20 cellular contexts compared by ENCODE assay signal in the genomic region with DNA sequence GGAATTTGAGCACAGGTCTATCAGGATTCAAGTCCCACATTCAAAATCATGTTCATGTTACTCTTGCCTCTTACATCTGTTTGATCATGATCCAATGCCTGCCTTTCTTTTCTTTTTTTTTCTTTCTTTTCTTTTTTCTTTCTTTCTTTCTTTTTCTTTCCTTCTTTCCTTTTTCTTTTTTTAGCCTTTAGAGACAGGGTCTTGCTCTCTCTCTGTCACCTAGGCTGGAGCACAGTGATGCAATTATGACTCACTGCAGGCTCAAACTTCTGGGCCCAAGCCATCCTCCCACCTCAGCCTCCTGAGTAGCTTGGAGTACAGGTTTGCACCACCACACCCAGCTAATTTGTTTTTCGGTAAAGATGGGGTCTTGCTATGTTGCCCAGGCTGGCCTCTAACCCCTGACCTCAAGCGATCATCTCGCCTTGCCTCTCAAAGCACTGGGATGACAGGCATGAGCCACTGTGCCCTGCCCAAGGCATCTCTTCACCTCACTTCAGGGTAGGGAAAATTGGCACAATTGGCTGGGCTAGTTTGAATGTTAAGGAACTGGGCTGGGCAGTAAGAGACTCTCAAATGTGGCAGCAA.
DNase-seq lines count a peak whose midpoint lies in the region; ATAC-seq and TF ChIP-seq lines count a peak whose summit lies in the region.
"Had no signal": no experiment of that assay in that cellular context is flagged by ENCODE, and none has a peak within 500 bp of the region (broad histone marks: within the 10 kb centered on the region; RNA-seq: fewer than 3 reads in every experiment).

No MANE protein-coding gene starts in this region.

- POLR2A ChIA-PET in HCT116 (lab: Charles Lee) = no interaction called here

- no TSS peak for BruUV-seq in HCT116 (replicated peaks; lab: Mats Ljungman, UMichigan)

- no peak for TF ChIP-seq CTCF in HCT116 (IDR thresholded peaks at IDR 0.05 in 2 of 3, conservative IDR thresholded peaks at IDR 0.05 in 1 of 3; ENCODE audit: borderline replicate concordance in 1 of 3, insufficient read depth in 1 of 3, low read depth in 2 of 3, low read length in 2 of 3)
- no peak for TF ChIP-seq CTCF in chondrocyte (IDR thresholded peaks at IDR 0.05)

- no peak overlapping the region for H3K9ac ChIP-seq in HCT116 (ENCODE audit: low read length)

- H3K36me3 ChIP-seq in HCT116 (ENCODE audit: control insufficient read depth in 1 of 2, insufficient read depth in 2 of 2, low read length in 2 of 2) = no peaks in the 10 kb centered on the region
- H3K36me3 ChIP-seq: BE2C had no signal

- intact Hi-C loops in HCT116 (cut with micrococcal nuclease) = no loop called here

- no peak overlapping the region for H2AFZ ChIP-seq in HCT116 (ENCODE audit: low read depth, low read length, poor library complexity, severe bottlenecking)
- H2AFZ ChIP-seq: GM23338 had no signal

- H3K4me3 Mint-ChIP-seq in T-helper 17 cell (no peak overlapping the region), chondrocyte (ENCODE audit: unreplicated experiment) (no peak overlapping the region)
- H3K4me3 Mint-ChIP-seq: CD4-positive, CD25-positive, alpha-beta regulatory T cell; CD8-positive, alpha-beta memory T cell; GM23338 had no signal

- RAD21 ChIA-PET in HCT116 (lab: Charles Lee; ENCODE audit: low non-redundant PET in 1 of 2, low total read pairs in 2 of 2, uncharacterized antibody in 2 of 2, unreplicated experiment in 2 of 2) = no interaction called here

- ATAC-seq in HCT116 (no peak), T-helper 17 cell (no peak)
- ATAC-seq: GM23338, HepG2 had no signal

- no peak overlapping the region for H3K4me2 ChIP-seq in HCT116 (ENCODE audit: low read length)
- H3K4me2 ChIP-seq: GM23338 had no signal

- no peak for TF ChIP-seq RAD21 in HCT116 (IDR thresholded peaks at IDR 0.05; ENCODE audit: low read depth)

- no peaks in the 10 kb centered on the region for H4K20me1 ChIP-seq in HCT116 (ENCODE audit: insufficient read depth)

- H3K4me1 Mint-ChIP-seq in T-helper 17 cell (no peaks in the 10 kb centered on the region), chondrocyte (ENCODE audit: low read depth) (no peaks in the 10 kb centered on the region)
- H3K4me1 Mint-ChIP-seq: CD8-positive, alpha-beta memory T cell; GM23338 had no signal

- H3K9me2 ChIP-seq in HCT116 (ENCODE audit: insufficient read depth) = no peaks in the 10 kb centered on the region

- H3K9me3 Mint-ChIP-seq in chondrocyte (ENCODE audit: low read depth) = no peaks in the 10 kb centered on the region
- H3K9me3 Mint-ChIP-seq: CD8-positive, alpha-beta memory T cell; GM23338 had no signal

- peak; percentile 17 for DNase-seq in ELR (ENCODE audit: low read depth)
- no peak for DNase-seq in HCT116 (ENCODE audit: low read depth, low spot score)
- no peak for DNase-seq in T-helper 17 cell
- no peak for DNase-seq in chondrocyte (ENCODE audit: low spot score)
- DNase-seq in substantia nigra (lab: John Stamatoyannopoulos, UW) = no peak
- DNase-seq in stimulated activated naive CD4-positive, alpha-beta T cell (lab: John Stamatoyannopoulos, UW) = no peak
- no peak for DNase-seq in anterior cingulate cortex (lab: John Stamatoyannopoulos, UW)
- DNase-seq: ACHN; BE2C; C1 segment of cervical spinal cord; CD4-positive, CD25-positive, alpha-beta regulatory T cell; CD8-positive, alpha-beta memory T cell; COR-L47; DMS 273 treated with DMSO at 0.1 percent for 48 hours; DMS53; DND-41; EL; HCEC 1CT had no signal

- H3K27ac ChIP-seq in HCT116 (ENCODE audit: low read depth, low read length) (no peak overlapping the region), substantia nigra (ENCODE audit: low read depth, low read length, poor library complexity, severe bottlenecking) (no peak overlapping the region)

- CTCF ChIA-PET in HCT116 (lab: Charles Lee) = no interaction called here

- peaks cover 0 to 9% of the 10 kb centered on the region in 2 experiments; a peak in 2 of 4 replicates for H3K4me1 ChIP-seq in HCT116 (ENCODE audit: control insufficient read depth in 1 of 2, insufficient read depth in 2 of 2, low read length in 2 of 2)

- H3K27ac Mint-ChIP-seq in T-helper 17 cell = peak overlapping the region; percentile 54
- H3K27ac Mint-ChIP-seq in chondrocyte (ENCODE audit: unreplicated experiment) = peak overlapping the region; percentile 70
- H3K27ac Mint-ChIP-seq: GM23338 had no signal

- no peaks in the 10 kb centered on the region for H3K9me3 ChIP-seq in HCT116 (ENCODE audit: control insufficient read depth in 1 of 2, insufficient read depth in 1 of 2, low read depth in 1 of 2, low read length in 2 of 2)
- H3K9me3 ChIP-seq in T-helper 17 cell (ENCODE audit: control insufficient read depth, low read length, poor library complexity, severe bottlenecking) = no peaks in the 10 kb centered on the region
- H3K9me3 ChIP-seq: BE2C had no signal

- no peaks in the 10 kb centered on the region for H3K27me3 ChIP-seq in HCT116 (ENCODE audit: insufficient read depth, low read length)
- H3K27me3 ChIP-seq: BE2C had no signal

- H3K36me3 Mint-ChIP-seq in T-helper 17 cell (ENCODE audit: low read depth) = no peaks in the 10 kb centered on the region
- H3K36me3 Mint-ChIP-seq in chondrocyte (ENCODE audit: low read depth) = no peaks in the 10 kb centered on the region
- H3K36me3 Mint-ChIP-seq: CD4-positive, CD25-positive, alpha-beta regulatory T cell had no signal

- H3K79me2 ChIP-seq in HCT116 (ENCODE audit: insufficient read depth, low read length) = no peaks in the 10 kb centered on the region

- H3K27me3 Mint-ChIP-seq in T-helper 17 cell (no peaks in the 10 kb centered on the region), chondrocyte (ENCODE audit: low read depth) (peaks cover 30% of the 10 kb centered on the region)

- TF ChIP-seq POLR2A in HCT116 (IDR thresholded peaks at IDR 0.05; ENCODE audit: borderline replicate concordance, extremely low read depth, insufficient read depth, insufficient read length) = no peak

- H3K4me3 ChIP-seq in HCT116 (replicated peaks in 1 of 2; ENCODE audit: low read depth in 1 of 2, low read length in 2 of 2) = no peak overlapping the region
- H3K4me3 ChIP-seq: GM23338 had no signal

TF ChIP-seq in HCT116, 20 proteins besides CTCF, POLR2A, EP300 and RAD21:
- TF ChIP-seq, protein P1, sequence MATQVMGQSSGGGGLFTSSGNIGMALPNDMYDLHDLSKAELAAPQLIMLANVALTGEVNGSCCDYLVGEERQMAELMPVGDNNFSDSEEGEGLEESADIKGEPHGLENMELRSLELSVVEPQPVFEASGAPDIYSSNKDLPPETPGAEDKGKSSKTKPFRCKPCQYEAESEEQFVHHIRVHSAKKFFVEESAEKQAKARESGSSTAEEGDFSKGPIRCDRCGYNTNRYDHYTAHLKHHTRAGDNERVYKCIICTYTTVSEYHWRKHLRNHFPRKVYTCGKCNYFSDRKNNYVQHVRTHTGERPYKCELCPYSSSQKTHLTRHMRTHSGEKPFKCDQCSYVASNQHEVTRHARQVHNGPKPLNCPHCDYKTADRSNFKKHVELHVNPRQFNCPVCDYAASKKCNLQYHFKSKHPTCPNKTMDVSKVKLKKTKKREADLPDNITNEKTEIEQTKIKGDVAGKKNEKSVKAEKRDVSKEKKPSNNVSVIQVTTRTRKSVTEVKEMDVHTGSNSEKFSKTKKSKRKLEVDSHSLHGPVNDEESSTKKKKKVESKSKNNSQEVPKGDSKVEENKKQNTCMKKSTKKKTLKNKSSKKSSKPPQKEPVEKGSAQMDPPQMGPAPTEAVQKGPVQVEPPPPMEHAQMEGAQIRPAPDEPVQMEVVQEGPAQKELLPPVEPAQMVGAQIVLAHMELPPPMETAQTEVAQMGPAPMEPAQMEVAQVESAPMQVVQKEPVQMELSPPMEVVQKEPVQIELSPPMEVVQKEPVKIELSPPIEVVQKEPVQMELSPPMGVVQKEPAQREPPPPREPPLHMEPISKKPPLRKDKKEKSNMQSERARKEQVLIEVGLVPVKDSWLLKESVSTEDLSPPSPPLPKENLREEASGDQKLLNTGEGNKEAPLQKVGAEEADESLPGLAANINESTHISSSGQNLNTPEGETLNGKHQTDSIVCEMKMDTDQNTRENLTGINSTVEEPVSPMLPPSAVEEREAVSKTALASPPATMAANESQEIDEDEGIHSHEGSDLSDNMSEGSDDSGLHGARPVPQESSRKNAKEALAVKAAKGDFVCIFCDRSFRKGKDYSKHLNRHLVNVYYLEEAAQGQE (IDR thresholded peaks at IDR 0.05; ENCODE audit: low read depth) = no peak
- TF ChIP-seq YY1 (IDR thresholded peaks at IDR 0.05; ENCODE audit: extremely low read depth, insufficient replicate concordance, low read depth, low read length) = no peak
- no peak for TF ChIP-seq ZNF274 (IDR thresholded peaks at IDR 0.05; ENCODE audit: low read depth, low read length)
- TF ChIP-seq, protein P2, sequence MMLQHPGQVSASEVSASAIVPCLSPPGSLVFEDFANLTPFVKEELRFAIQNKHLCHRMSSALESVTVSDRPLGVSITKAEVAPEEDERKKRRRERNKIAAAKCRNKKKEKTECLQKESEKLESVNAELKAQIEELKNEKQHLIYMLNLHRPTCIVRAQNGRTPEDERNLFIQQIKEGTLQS (IDR thresholded peaks at IDR 0.05) = peak; percentile 51
- peak; percentile 69 for TF ChIP-seq FOSL1 (IDR thresholded peaks at IDR 0.05; ENCODE audit: low read depth)
- no peak for TF ChIP-seq SP1 (IDR thresholded peaks at IDR 0.05; ENCODE audit: low read depth)
- TF ChIP-seq TCF7L2 (IDR thresholded peaks at IDR 0.05; ENCODE audit: borderline replicate concordance, extremely low read depth, insufficient read depth, insufficient read length) = no peak
- TF ChIP-seq CEBPB (IDR thresholded peaks at IDR 0.05; ENCODE audit: low read depth) = peak; percentile 44; the same call in 1 of the 2 replicates
- TF ChIP-seq EGR1 (IDR thresholded peaks at IDR 0.05; ENCODE audit: low read depth) = no peak
- TF ChIP-seq EZH2 (IDR thresholded peaks at IDR 0.05) = no peak
- no peak for TF ChIP-seq ZFX (IDR thresholded peaks at IDR 0.05)
- 0 out of 2 replicates have a peak, but pooled peaks have one; percentile 19 for TF ChIP-seq CBX3 (IDR thresholded peaks at IDR 0.05; ENCODE audit: low read depth)
- TF ChIP-seq JUND (IDR thresholded peaks at IDR 0.05) = peak; percentile 43; the same call in 1 of the 2 replicates
- no peak for TF ChIP-seq ELF1 (IDR thresholded peaks at IDR 0.05; ENCODE audit: borderline replicate concordance, low read depth)
